ENCODE assay signal across 2 cellular contexts in genomic region chr2:106843910-106844250, GRCh38.
TF ChIP-seq lines count a peak whose summit lies in the region.

No MANE protein-coding gene starts in this region.

TF ChIP-seq in SK-N-SH, 30 proteins besides CTCF, POLR2A, EP300 and RAD21 (continued from another document):
- TF ChIP-seq, protein P1, sequence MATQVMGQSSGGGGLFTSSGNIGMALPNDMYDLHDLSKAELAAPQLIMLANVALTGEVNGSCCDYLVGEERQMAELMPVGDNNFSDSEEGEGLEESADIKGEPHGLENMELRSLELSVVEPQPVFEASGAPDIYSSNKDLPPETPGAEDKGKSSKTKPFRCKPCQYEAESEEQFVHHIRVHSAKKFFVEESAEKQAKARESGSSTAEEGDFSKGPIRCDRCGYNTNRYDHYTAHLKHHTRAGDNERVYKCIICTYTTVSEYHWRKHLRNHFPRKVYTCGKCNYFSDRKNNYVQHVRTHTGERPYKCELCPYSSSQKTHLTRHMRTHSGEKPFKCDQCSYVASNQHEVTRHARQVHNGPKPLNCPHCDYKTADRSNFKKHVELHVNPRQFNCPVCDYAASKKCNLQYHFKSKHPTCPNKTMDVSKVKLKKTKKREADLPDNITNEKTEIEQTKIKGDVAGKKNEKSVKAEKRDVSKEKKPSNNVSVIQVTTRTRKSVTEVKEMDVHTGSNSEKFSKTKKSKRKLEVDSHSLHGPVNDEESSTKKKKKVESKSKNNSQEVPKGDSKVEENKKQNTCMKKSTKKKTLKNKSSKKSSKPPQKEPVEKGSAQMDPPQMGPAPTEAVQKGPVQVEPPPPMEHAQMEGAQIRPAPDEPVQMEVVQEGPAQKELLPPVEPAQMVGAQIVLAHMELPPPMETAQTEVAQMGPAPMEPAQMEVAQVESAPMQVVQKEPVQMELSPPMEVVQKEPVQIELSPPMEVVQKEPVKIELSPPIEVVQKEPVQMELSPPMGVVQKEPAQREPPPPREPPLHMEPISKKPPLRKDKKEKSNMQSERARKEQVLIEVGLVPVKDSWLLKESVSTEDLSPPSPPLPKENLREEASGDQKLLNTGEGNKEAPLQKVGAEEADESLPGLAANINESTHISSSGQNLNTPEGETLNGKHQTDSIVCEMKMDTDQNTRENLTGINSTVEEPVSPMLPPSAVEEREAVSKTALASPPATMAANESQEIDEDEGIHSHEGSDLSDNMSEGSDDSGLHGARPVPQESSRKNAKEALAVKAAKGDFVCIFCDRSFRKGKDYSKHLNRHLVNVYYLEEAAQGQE (IDR thresholded peaks at IDR 0.05; ENCODE audit: low read depth, low read length) = no peak
- TF ChIP-seq FOXJ3 (CRISPR knock-in tag; IDR thresholded peaks at IDR 0.05) (no peak), MXI1 (IDR thresholded peaks at IDR 0.05; ENCODE audit: low read depth, low read length) (no peak)

TF ChIP-seq in SK-N-SH treated with all-trans-retinoic acid at 6 μM for 48 hours, 23 proteins besides CTCF, POLR2A, EP300 and RAD21 (continued from another document):
- TF ChIP-seq, protein P2, sequence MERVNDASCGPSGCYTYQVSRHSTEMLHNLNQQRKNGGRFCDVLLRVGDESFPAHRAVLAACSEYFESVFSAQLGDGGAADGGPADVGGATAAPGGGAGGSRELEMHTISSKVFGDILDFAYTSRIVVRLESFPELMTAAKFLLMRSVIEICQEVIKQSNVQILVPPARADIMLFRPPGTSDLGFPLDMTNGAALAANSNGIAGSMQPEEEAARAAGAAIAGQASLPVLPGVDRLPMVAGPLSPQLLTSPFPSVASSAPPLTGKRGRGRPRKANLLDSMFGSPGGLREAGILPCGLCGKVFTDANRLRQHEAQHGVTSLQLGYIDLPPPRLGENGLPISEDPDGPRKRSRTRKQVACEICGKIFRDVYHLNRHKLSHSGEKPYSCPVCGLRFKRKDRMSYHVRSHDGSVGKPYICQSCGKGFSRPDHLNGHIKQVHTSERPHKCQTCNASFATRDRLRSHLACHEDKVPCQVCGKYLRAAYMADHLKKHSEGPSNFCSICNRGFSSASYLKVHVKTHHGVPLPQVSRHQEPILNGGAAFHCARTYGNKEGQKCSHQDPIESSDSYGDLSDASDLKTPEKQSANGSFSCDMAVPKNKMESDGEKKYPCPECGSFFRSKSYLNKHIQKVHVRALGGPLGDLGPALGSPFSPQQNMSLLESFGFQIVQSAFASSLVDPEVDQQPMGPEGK (CRISPR knock-in tag; IDR thresholded peaks at IDR 0.05; ENCODE audit: borderline replicate concordance) = no peak
